In the genomic region with DNA sequence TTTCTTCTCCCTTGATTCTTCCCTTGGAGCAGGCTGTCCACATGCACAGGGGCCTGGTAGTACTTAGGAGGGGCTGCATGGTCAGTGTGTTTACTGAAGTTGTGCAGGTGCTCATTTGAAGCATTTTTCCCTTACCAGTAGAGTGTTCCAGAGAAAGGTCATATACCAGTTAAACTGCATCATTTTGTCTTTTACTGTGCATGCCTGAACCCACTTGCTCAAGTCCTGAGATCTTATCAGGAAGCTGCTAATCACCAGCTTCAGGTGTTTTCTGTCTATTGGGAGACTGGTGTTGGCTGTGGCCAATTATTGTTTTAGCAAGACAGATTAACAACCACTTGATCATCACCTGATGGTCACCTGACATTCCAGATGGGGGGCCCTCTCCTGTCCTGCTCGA, we compare ENCODE assay signal across 24 cellular contexts.
"Had no signal": no experiment of that assay in that cellular context is flagged by ENCODE, and none has a peak within 500 bp of the region (broad histone marks: within the 10 kb centered on the region; RNA-seq: fewer than 3 reads in every experiment).

No MANE protein-coding gene starts in this region.

- H3K27ac ChIP-seq: colonic mucosa, coronary artery, dorsolateral prefrontal cortex, epithelial cell of prostate, esophagus muscularis mucosa, esophagus squamous epithelium, foreskin keratinocyte, gastrocnemius medialis, gastroesophageal sphincter, heart left ventricle, heart right ventricle had no signal

- H3K9me3 ChIP-seq: colonic mucosa, esophagus muscularis mucosa, esophagus squamous epithelium, gastrocnemius medialis, gastroesophageal sphincter, heart left ventricle had no signal

- H3K27me3 Mint-ChIP-seq: dendritic cell treated with granulocyte-macrophage colony-stimulating factor and Interleukin-4, amounts not matched to agents 40 ng/mL and 50 ng/mL, for 4 days; effector memory CD8-positive, alpha-beta T cell had no signal

- H3K27ac Mint-ChIP-seq: dendritic cell treated with granulocyte-macrophage colony-stimulating factor and Interleukin-4, amounts not matched to agents 40 ng/mL and 50 ng/mL, for 4 days; effector memory CD8-positive, alpha-beta T cell; endodermal cell had no signal

- H3K4me3 Mint-ChIP-seq: dendritic cell treated with granulocyte-macrophage colony-stimulating factor and Interleukin-4, amounts not matched to agents 40 ng/mL and 50 ng/mL, for 4 days; effector memory CD8-positive, alpha-beta T cell; endodermal cell had no signal

- H3K27me3 ChIP-seq: colonic mucosa, esophagus muscularis mucosa, esophagus squamous epithelium, foreskin keratinocyte, gastrocnemius medialis, gastroesophageal sphincter, heart left ventricle had no signal

- H3K4me1 ChIP-seq: colonic mucosa, esophagus muscularis mucosa, esophagus squamous epithelium, foreskin keratinocyte, gastrocnemius medialis, gastroesophageal sphincter, heart left ventricle, heart right ventricle had no signal

- DNase-seq: colonic mucosa; cortex of kidney; dermis blood vessel endothelial cell; dorsolateral prefrontal cortex; effector CD4-positive, alpha-beta T cell; effector CD8-positive, alpha-beta T cell; effector memory CD4-positive, alpha-beta T cell; effector memory CD8-positive, alpha-beta T cell; endodermal cell; erythroblast; esophagus squamous epithelium; foreskin fibroblast; foreskin keratinocyte; foreskin melanocyte; gastrocnemius medialis; glutamatergic neuron; head of caudate nucleus; heart left ventricle; heart right ventricle had no signal

- H3K9me3 Mint-ChIP-seq: dendritic cell treated with granulocyte-macrophage colony-stimulating factor and Interleukin-4, amounts not matched to agents 40 ng/mL and 50 ng/mL, for 4 days had no signal

- H3K36me3 ChIP-seq: colonic mucosa, esophagus muscularis mucosa, esophagus squamous epithelium, gastrocnemius medialis, gastroesophageal sphincter, heart left ventricle, heart right ventricle had no signal

- H3K4me3 ChIP-seq: colonic mucosa, coronary artery, dorsolateral prefrontal cortex, esophagus muscularis mucosa, esophagus squamous epithelium, gastrocnemius medialis, gastroesophageal sphincter, heart left ventricle, heart right ventricle had no signal
